Comparison of ENCODE assay signal across 16 cellular contexts in genomic region chr10:98107644-98108430, GRCh38. TPM values are rescaled to one million over a fixed set of nuclear protein-coding genes. Genes with fewer than 3 reads are reported as not detected.
A peak's percentile ranks its signal among the peaks of the same experiment; 100 is the strongest.
DNase-seq lines count a peak whose midpoint lies in the region; ATAC-seq, FAIRE-seq and TF ChIP-seq lines count a peak whose summit lies in the region.
"Had no signal": no experiment of that assay in that cellular context is flagged by ENCODE, and none has a peak within 500 bp of the region (broad histone marks: within the 10 kb centered on the region; RNA-seq: fewer than 3 reads in every experiment).

No MANE protein-coding gene starts in this region.

- H4K5ac ChIP-seq in mesendoderm (ENCODE audit: low read length), result no peak overlapping the region

- TF ChIP-seq CTCF in D721Med (IDR thresholded peaks at IDR 0.05; ENCODE audit: insufficient read depth, missing control alignments) (peak; percentile 34), WERI-Rb-1 (IDR thresholded peaks at IDR 0.05; ENCODE audit: low read depth, low read length) (peak; percentile 77), ascending aorta (IDR thresholded peaks at IDR 0.05) (no peak)

- H3K4me3 Mint-ChIP-seq in stimulated activated naive CD8-positive, alpha-beta T cell treated with anti-CD3 and anti-CD28 coated beads, Interleukin-15, amount 100 ng/mL, for 72 hours, result no peak overlapping the region
- H3K4me3 Mint-ChIP-seq in stimulated activated memory B cell treated with anti-CD40 and anti-IgM and Interleukin-4, amounts not matched to agents 10 μg/mL and 1 μg/mL and 100 μg/mL, for 72 hours, result no peak overlapping the region
- H3K4me3 Mint-ChIP-seq: CD4-positive, alpha-beta memory T cell; T-cell had no signal

- H4K8ac ChIP-seq in mesendoderm (ENCODE audit: low read depth, low read length), result no peak overlapping the region

- no peak overlapping the region for H2BK120ac ChIP-seq in mesendoderm (ENCODE audit: low read depth, low read length)

- no peak overlapping the region for H3K23ac ChIP-seq in mesendoderm (ENCODE audit: low read length)

- H3K36me3 ChIP-seq in WERI-Rb-1, result no peaks in the 10 kb centered on the region
- H3K36me3 ChIP-seq in mesendoderm (ENCODE audit: control insufficient read depth, insufficient read depth, low read length), result no peaks in the 10 kb centered on the region
- no peaks in the 10 kb centered on the region for H3K36me3 ChIP-seq in ascending aorta
- H3K36me3 ChIP-seq: Peyer's patch had no signal

- H3K4me3 ChIP-seq in WERI-Rb-1 (ENCODE audit: low read depth, low read length), result no peak overlapping the region
- no peak overlapping the region for H3K4me3 ChIP-seq in mesendoderm (ENCODE audit: low read length)
- no peak overlapping the region for H3K4me3 ChIP-seq in ascending aorta
- H3K4me3 ChIP-seq: Peyer's patch had no signal

- intact Hi-C loops in ascending aorta (cut with DNase I), result no loop called here

- no peak overlapping the region for H3K18ac ChIP-seq in mesendoderm (ENCODE audit: low read length)

- no peaks in the 10 kb centered on the region for H3K79me2 ChIP-seq in mesendoderm (ENCODE audit: control insufficient read depth, insufficient read depth, low read length)

- no peak for ATAC-seq in stimulated activated naive CD8-positive, alpha-beta T cell treated with anti-CD3 and anti-CD28 coated beads, Interleukin-15, amount 100 ng/mL, for 72 hours
- ATAC-seq in stimulated activated memory B cell treated with anti-CD40 and anti-IgM and Interleukin-4, amounts not matched to agents 10 μg/mL and 1 μg/mL and 100 μg/mL, for 72 hours, result no peak
- ATAC-seq: Right ventricle myocardium inferior, T-cell had no signal

- H3K4me1 ChIP-seq in mesendoderm (ENCODE audit: control insufficient read depth, low read depth, low read length) (no peaks in the 10 kb centered on the region), ascending aorta (no peaks in the 10 kb centered on the region)
- H3K4me1 ChIP-seq: Peyer's patch had no signal

- H3K4ac ChIP-seq in mesendoderm (ENCODE audit: low read depth, low read length), result no peak overlapping the region

- peaks cover 15% of the 10 kb centered on the region for H3K27me3 Mint-ChIP-seq in stimulated activated naive CD8-positive, alpha-beta T cell treated with anti-CD3 and anti-CD28 coated beads, Interleukin-15, amount 100 ng/mL, for 72 hours
- H3K27me3 Mint-ChIP-seq in stimulated activated memory B cell treated with anti-CD40 and anti-IgM and Interleukin-4, amounts not matched to agents 10 μg/mL and 1 μg/mL and 100 μg/mL, for 72 hours, result peaks cover 33% of the 10 kb centered on the region

- peak; percentile 7 for DNase-seq in Ammon's horn (ENCODE audit: low spot score)
- DNase-seq in D721Med (ENCODE audit: insufficient read length, low spot score), result no peak
- peak; percentile 63 for DNase-seq in WERI-Rb-1
- peak; percentile 43 for DNase-seq in mesendoderm
- DNase-seq in GF-D8 (lab: John Stamatoyannopoulos, UW), result no peak
- no peak for DNase-seq in stimulated activated naive CD8-positive, alpha-beta T cell treated with anti-CD3 and anti-CD28 coated beads, Interleukin-15, amount 100 ng/mL, for 72 hours
- no peak for DNase-seq in ascending aorta (ENCODE audit: low spot score in 2 of 2)
- DNase-seq: CD4-positive, alpha-beta memory T cell; DMS79; NCI-H187; NCI-H345; NCI-H69; Peyer's patch; T-cell had no signal

- H3K27ac ChIP-seq in WERI-Rb-1 (no peak overlapping the region), mesendoderm (ENCODE audit: low read depth, low read length) (no peak overlapping the region), ascending aorta (no peak overlapping the region)
- H3K27ac ChIP-seq: Peyer's patch had no signal

- no peak overlapping the region for H2AK5ac ChIP-seq in mesendoderm (ENCODE audit: low read length)

- no peaks in the 10 kb centered on the region for H3K27me3 ChIP-seq in WERI-Rb-1 (ENCODE audit: insufficient read depth, low read depth, severe bottlenecking)
- H3K27me3 ChIP-seq in mesendoderm (ENCODE audit: insufficient read depth, low read length, poor library complexity), result no peaks in the 10 kb centered on the region
- no peaks in the 10 kb centered on the region for H3K27me3 ChIP-seq in ascending aorta
- H3K27me3 ChIP-seq: Peyer's patch had no signal

- no peaks in the 10 kb centered on the region for H3K9me3 ChIP-seq in WERI-Rb-1 (ENCODE audit: severe bottlenecking)
- no peaks in the 10 kb centered on the region for H3K9me3 ChIP-seq in ascending aorta
- H3K9me3 ChIP-seq: Peyer's patch had no signal

- H3K56ac ChIP-seq in mesendoderm (ENCODE audit: low read length), result no peak overlapping the region

- no peak for FAIRE-seq in D721Med (lab: Jason Lieb, UNC)

- no peak overlapping the region for H3K9ac ChIP-seq in mesendoderm (ENCODE audit: low read length)

- H3K79me1 ChIP-seq in mesendoderm (ENCODE audit: low read length), result no peaks in the 10 kb centered on the region

- no peak overlapping the region for H3K27ac Mint-ChIP-seq in stimulated activated naive CD8-positive, alpha-beta T cell treated with anti-CD3 and anti-CD28 coated beads, Interleukin-15, amount 100 ng/mL, for 72 hours
- no peak overlapping the region for H3K27ac Mint-ChIP-seq in stimulated activated memory B cell treated with anti-CD40 and anti-IgM and Interleukin-4, amounts not matched to agents 10 μg/mL and 1 μg/mL and 100 μg/mL, for 72 hours
- H3K27ac Mint-ChIP-seq: CD4-positive, alpha-beta memory T cell had no signal

- no peak overlapping the region for H3K4me2 ChIP-seq in mesendoderm (ENCODE audit: low read length)

- no peaks in the 10 kb centered on the region for H3K36me3 Mint-ChIP-seq in stimulated activated memory B cell treated with anti-CD40 and anti-IgM and Interleukin-4, amounts not matched to agents 10 μg/mL and 1 μg/mL and 100 μg/mL, for 72 hours
- H3K36me3 Mint-ChIP-seq: T-cell had no signal

- no peaks in the 10 kb centered on the region for H3K9me3 Mint-ChIP-seq in stimulated activated naive CD8-positive, alpha-beta T cell treated with anti-CD3 and anti-CD28 coated beads, Interleukin-15, amount 100 ng/mL, for 72 hours
- peaks cover 2% of the 10 kb centered on the region for H3K9me3 Mint-ChIP-seq in stimulated activated memory B cell treated with anti-CD40 and anti-IgM and Interleukin-4, amounts not matched to agents 10 μg/mL and 1 μg/mL and 100 μg/mL, for 72 hours
- H3K9me3 Mint-ChIP-seq: T-cell had no signal

- H2BK5ac ChIP-seq in mesendoderm (ENCODE audit: low read length), result no peak overlapping the region

- no peaks in the 10 kb centered on the region for H3K4me1 Mint-ChIP-seq in stimulated activated naive CD8-positive, alpha-beta T cell treated with anti-CD3 and anti-CD28 coated beads, Interleukin-15, amount 100 ng/mL, for 72 hours
- no peaks in the 10 kb centered on the region for H3K4me1 Mint-ChIP-seq in stimulated activated memory B cell treated with anti-CD40 and anti-IgM and Interleukin-4, amounts not matched to agents 10 μg/mL and 1 μg/mL and 100 μg/mL, for 72 hours
- H3K4me1 Mint-ChIP-seq: CD4-positive, alpha-beta memory T cell; T-cell had no signal

- no peak overlapping the region for H2BK15ac ChIP-seq in mesendoderm (replicated peaks; ENCODE audit: low read depth)

- no CpG with 5 or more reads among the region's 10 CpGs for WGBS in mesendoderm (ENCODE audit: extremely low coverage, insufficient coverage, low lambda C conversion rate)

RNA-seq across cellular contexts. Expression of gene R3HCC1L, which starts 26.6 kb away (rescaled TPM):
- 11.4 TPM for polyA plus RNA-seq in mesendoderm (2013, experiment 1 of 2)
- polyA plus RNA-seq in mesendoderm (2013, experiment 2 of 2), result 11.2 TPM
- 3.1 TPM for total RNA-seq in ascending aorta

Comparison
In these comparisons a context has a peak if more than half of its experiments do, and no peak if none do; other contexts are left out.
1. DNase-seq: peak in Ammon's horn (single experiment), WERI-Rb-1 (single experiment) and mesendoderm (single experiment); none in D721Med (single experiment), GF-D8 (single experiment), stimulated activated naive CD8-positive, alpha-beta T cell treated with anti-CD3 and anti-CD28 coated beads, Interleukin-15, amount 100 ng/mL, for 72 hours (0 of 2) and ascending aorta (0 of 2).
2. CTCF ChIP-seq: peak in D721Med (single experiment) and WERI-Rb-1 (single experiment); none in ascending aorta (0 of 3).